In genomic region chr2:111478844-111479458, GRCh38 we compare ENCODE assay signal across 8 cellular contexts.
DNase-seq lines count a peak whose midpoint lies in the region; ATAC-seq and TF ChIP-seq lines count a peak whose summit lies in the region.
"Not testable (repeated sequence)": the region's sequence is repeated elsewhere in the genome, so short reads cannot be mapped to it uniquely, and the experiment has no call there.

No MANE protein-coding gene starts in this region.

- H3K27me3 Mint-ChIP-seq in activated T-cell treated with anti-CD3 and anti-CD28 coated beads, Interleukin-2, amount 50 U/mL, for 24 hours; dendritic cell treated with granulocyte-macrophage colony-stimulating factor and Interleukin-4, amounts not matched to agents 40 ng/mL and 50 ng/mL, for 4 days; stimulated activated naive B cell treated with anti-CD40 and anti-IgM and Interleukin-4, amounts not matched to agents 10 μg/mL and 1 μg/mL and 100 μg/mL, for 72 hours: not testable (repeated sequence)

- not testable (repeated sequence) for H3K36me3 ChIP-seq in OCI-LY1 (ENCODE audit: insufficient read depth, low read length)

- H3K27ac ChIP-seq in OCI-LY1 (ENCODE audit: low read depth, low read length, poor library complexity, severe bottlenecking): peak overlapping the region; percentile 94

- H3K9ac ChIP-seq in OCI-LY1 (ENCODE audit: low read length): peak overlapping the region; percentile 49

- peaks cover 88% of the 10 kb centered on the region for H3K4me1 ChIP-seq in OCI-LY1 (ENCODE audit: insufficient read depth, low read length, severe bottlenecking)

- peak overlapping the region; percentile 95 for H3K27ac Mint-ChIP-seq in activated T-cell treated with anti-CD3 and anti-CD28 coated beads, Interleukin-2, amount 50 U/mL, for 24 hours
- peak overlapping the region; percentile 90 for H3K27ac Mint-ChIP-seq in dendritic cell treated with granulocyte-macrophage colony-stimulating factor and Interleukin-4, amounts not matched to agents 40 ng/mL and 50 ng/mL, for 4 days
- H3K27ac Mint-ChIP-seq in stimulated activated naive B cell treated with anti-CD40 and anti-IgM and Interleukin-4, amounts not matched to agents 10 μg/mL and 1 μg/mL and 100 μg/mL, for 72 hours: peak overlapping the region; percentile 97

- TF ChIP-seq CTCF in GM12865 (IDR thresholded peaks at IDR 0.05; ENCODE audit: insufficient read depth, low read depth, low read length, missing control alignments); OCI-LY1 (IDR thresholded peaks at IDR 0.05; ENCODE audit: low read length): not testable (repeated sequence)

- H3K9me2 ChIP-seq in OCI-LY1 (ENCODE audit: low read depth, low read length): not testable (repeated sequence)

- peak overlapping the region; percentile 72 for H3K4me3 Mint-ChIP-seq in activated T-cell treated with anti-CD3 and anti-CD28 coated beads, Interleukin-2, amount 50 U/mL, for 24 hours
- peak overlapping the region; percentile 65 for H3K4me3 Mint-ChIP-seq in dendritic cell treated with granulocyte-macrophage colony-stimulating factor and Interleukin-4, amounts not matched to agents 40 ng/mL and 50 ng/mL, for 4 days
- peak overlapping the region; percentile 70 to 80 for H3K4me3 Mint-ChIP-seq in stimulated activated naive B cell treated with anti-CD40 and anti-IgM and Interleukin-4, amounts not matched to agents 10 μg/mL and 1 μg/mL and 100 μg/mL, for 72 hours

- intact Hi-C loops in dendritic cell treated with granulocyte-macrophage colony-stimulating factor and Interleukin-4, amounts not matched to agents 40 ng/mL and 50 ng/mL, for 4 days (cut with micrococcal nuclease): not testable (repeated sequence)

- peak overlapping the region; percentile 55 for H3K4me2 ChIP-seq in OCI-LY1 (ENCODE audit: low read length)

- H2AFZ ChIP-seq in OCI-LY1 (ENCODE audit: low read length): not testable (repeated sequence)

- H3K27me3 ChIP-seq in OCI-LY1 (ENCODE audit: insufficient read depth, low read length): not testable (repeated sequence)

- H3K79me2 ChIP-seq in OCI-LY1 (ENCODE audit: insufficient read depth, low read length): not testable (repeated sequence)

- not testable (repeated sequence) for H3K4me3 ChIP-seq in GM12865 (ENCODE audit: low read depth, low read length)
- H3K4me3 ChIP-seq in OCI-LY1 (ENCODE audit: low read depth, low read length, poor library complexity, severe bottlenecking): peak overlapping the region; percentile 26

- not testable (repeated sequence) for H3K9me3 Mint-ChIP-seq in activated T-cell treated with anti-CD3 and anti-CD28 coated beads, Interleukin-2, amount 50 U/mL, for 24 hours; dendritic cell treated with granulocyte-macrophage colony-stimulating factor and Interleukin-4, amounts not matched to agents 40 ng/mL and 50 ng/mL, for 4 days; stimulated activated naive B cell treated with anti-CD40 and anti-IgM and Interleukin-4, amounts not matched to agents 10 μg/mL and 1 μg/mL and 100 μg/mL, for 72 hours

- H3K9me3 ChIP-seq in OCI-LY1 (ENCODE audit: low read length): not testable (repeated sequence)

- peaks cover 42% of the 10 kb centered on the region for H3K4me1 Mint-ChIP-seq in activated T-cell treated with anti-CD3 and anti-CD28 coated beads, Interleukin-2, amount 50 U/mL, for 24 hours (ENCODE audit: low read depth)
- peaks cover 36% of the 10 kb centered on the region for H3K4me1 Mint-ChIP-seq in dendritic cell treated with granulocyte-macrophage colony-stimulating factor and Interleukin-4, amounts not matched to agents 40 ng/mL and 50 ng/mL, for 4 days (ENCODE audit: low read depth)
- H3K4me1 Mint-ChIP-seq in stimulated activated naive B cell treated with anti-CD40 and anti-IgM and Interleukin-4, amounts not matched to agents 10 μg/mL and 1 μg/mL and 100 μg/mL, for 72 hours: peaks cover 21 to 39% of the 10 kb centered on the region in 2 donors

- not testable (repeated sequence) for H4K20me1 ChIP-seq in OCI-LY1 (ENCODE audit: insufficient read depth, low read length)

- DNase-seq in GM12865 (ENCODE audit: low read depth): peak; percentile 48
- DNase-seq in activated T-cell treated with anti-CD3 and anti-CD28 coated beads, Interleukin-2, amount 50 U/mL, for 24 hours: peak; percentile 69
- DNase-seq in stimulated activated naive B cell treated with anti-CD40 and anti-IgM and Interleukin-4, amounts not matched to agents 10 μg/mL and 1 μg/mL and 100 μg/mL, for 72 hours: peak; percentile 73

- H3F3A ChIP-seq in OCI-LY1 (ENCODE audit: insufficient read depth, low read length): not testable (repeated sequence)

- H3K36me3 Mint-ChIP-seq in activated T-cell treated with anti-CD3 and anti-CD28 coated beads, Interleukin-2, amount 50 U/mL, for 24 hours (ENCODE audit: low read depth): peaks cover 14% of the 10 kb centered on the region
- H3K36me3 Mint-ChIP-seq in dendritic cell treated with granulocyte-macrophage colony-stimulating factor and Interleukin-4, amounts not matched to agents 40 ng/mL and 50 ng/mL, for 4 days (ENCODE audit: low read depth); stimulated activated naive B cell treated with anti-CD40 and anti-IgM and Interleukin-4, amounts not matched to agents 10 μg/mL and 1 μg/mL and 100 μg/mL, for 72 hours: not testable (repeated sequence)

- peak; percentile 55 for ATAC-seq in GM19351 (IDR thresholded peaks at IDR 0.05; ENCODE audit: unreplicated experiment)
- peak; percentile 54 for ATAC-seq in HG02571 (IDR thresholded peaks at IDR 0.05; ENCODE audit: unreplicated experiment)
- peak; percentile 54 for ATAC-seq in HG03159 (IDR thresholded peaks at IDR 0.05; ENCODE audit: unreplicated experiment)
- peak; percentile 65 to 69 for ATAC-seq in stimulated activated naive B cell treated with anti-CD40 and anti-IgM and Interleukin-4, amounts not matched to agents 10 μg/mL and 1 μg/mL and 100 μg/mL, for 72 hours (replicated peaks)
